1 cellular context compared by ENCODE assay signal in the genomic region with DNA sequence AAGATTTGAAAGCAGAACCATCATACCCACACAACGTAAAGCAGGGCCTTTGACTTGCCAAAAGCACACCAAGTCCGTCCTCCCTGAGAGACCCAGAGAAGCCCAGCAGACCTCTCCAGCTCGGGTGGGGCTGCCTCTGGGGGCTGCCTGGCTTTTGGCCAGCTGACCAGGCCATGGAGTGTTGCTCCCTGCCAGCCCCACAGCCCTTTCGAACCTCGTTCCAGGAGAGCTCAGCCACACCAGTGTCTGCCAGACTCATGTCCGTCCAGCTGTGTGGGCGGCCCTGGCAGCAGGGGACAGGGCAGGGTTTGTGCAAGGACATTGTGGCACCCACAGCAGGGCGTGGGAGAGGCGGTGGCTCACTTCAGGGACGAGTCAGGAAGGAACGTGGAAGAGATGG.
TF ChIP-seq lines count a peak whose summit lies in the region.

No MANE protein-coding gene starts in this region.

TF ChIP-seq in GM23338, 12 proteins besides CTCF, POLR2A, EP300 and RAD21 (continued from another document):
- no peak for TF ChIP-seq ZNF462 (CRISPR knock-in tag; IDR thresholded peaks at IDR 0.05)
- TF ChIP-seq ZNF331 (CRISPR knock-in tag; IDR thresholded peaks at IDR 0.05; ENCODE audit: low read depth): no peak
